Comparison of ENCODE assay signal across 17 cellular contexts in genomic region chr2:234138836-234139235, GRCh38.
DNase-seq lines count a peak whose midpoint lies in the region; ATAC-seq lines count a peak whose summit lies in the region.
"Had no signal": no experiment of that assay in that cellular context is flagged by ENCODE, and none has a peak within 500 bp of the region (broad histone marks: within the 10 kb centered on the region; RNA-seq: fewer than 3 reads in every experiment).

No MANE protein-coding gene starts in this region.

- no peak overlapping the region for H3K4me2 ChIP-seq in trophoblast cell (ENCODE audit: low read length)
- H3K4me2 ChIP-seq: A549 had no signal

- H3K4me1 ChIP-seq in trophoblast cell (ENCODE audit: control insufficient read depth in 1 of 2, insufficient read depth in 2 of 2, low read length in 2 of 2): peaks cover 14 to 15% of the 10 kb centered on the region in 2 experiments
- H3K4me1 ChIP-seq: HAP-1 had no signal

- POLR2A ChIA-PET in activated CD4-positive, alpha-beta memory T cell treated with anti-CD3 and anti-CD28 coated beads, Interleukin-2, amount 10 ng/mL, durations not matched to agents 7 days and 5 days (lab: Charles Lee): interaction anchor here (0.6 to 1.9 kb wide), 3 partner anchors 352 to 359 kb away, joined by 3 to 7 read pairs (median 4); partner anchors contain the start of gene ARL4C
- POLR2A ChIA-PET in activated CD4-positive, alpha-beta memory T cell treated with anti-CD3 and anti-CD28 coated beads for 36 hours (lab: Charles Lee): no interaction called here

- H2BK120ac ChIP-seq in trophoblast cell (ENCODE audit: insufficient read depth, low read length, poor library complexity): peak overlapping the region; percentile 35

- ATAC-seq in left lobe of liver: peak; percentile 44
- ATAC-seq in GM19467 (IDR thresholded peaks at IDR 0.05; ENCODE audit: unreplicated experiment): no peak
- ATAC-seq: A549; CD8-positive, alpha-beta T cell; GM12878 had no signal

- peak overlapping the region; percentile 71 for H2BK12ac ChIP-seq in trophoblast cell (ENCODE audit: low read length)

- intact Hi-C loops in activated CD4-positive, alpha-beta memory T cell treated with anti-CD3 and anti-CD28 coated beads for 36 hours (cut with micrococcal nuclease): no loop called here

- no peak overlapping the region for H3K4me3 Mint-ChIP-seq in activated CD4-positive, alpha-beta memory T cell treated with anti-CD3 and anti-CD28 coated beads, Interleukin-2, amount 10 ng/mL, durations not matched to agents 7 days and 5 days
- H3K4me3 Mint-ChIP-seq in activated CD4-positive, alpha-beta memory T cell treated with anti-CD3 and anti-CD28 coated beads for 36 hours: no peak overlapping the region
- H3K4me3 Mint-ChIP-seq: CD8-positive, alpha-beta T cell had no signal

- H3K79me2 ChIP-seq in trophoblast cell (ENCODE audit: control insufficient read depth, insufficient read depth, low read length, poor library complexity): no peaks in the 10 kb centered on the region

- H3K36me3 ChIP-seq in KOPT-K1 (ENCODE audit: insufficient read depth, low read length) (no peaks in the 10 kb centered on the region), trophoblast cell (ENCODE audit: control insufficient read depth in 1 of 2, insufficient read depth in 2 of 2, low read length in 2 of 2) (no peaks in the 10 kb centered on the region)
- H3K36me3 ChIP-seq: HAP-1 had no signal

- no peaks in the 10 kb centered on the region for H3K36me3 Mint-ChIP-seq in activated CD4-positive, alpha-beta memory T cell treated with anti-CD3 and anti-CD28 coated beads, Interleukin-2, amount 10 ng/mL, durations not matched to agents 7 days and 5 days (ENCODE audit: low read depth)
- no peaks in the 10 kb centered on the region for H3K36me3 Mint-ChIP-seq in activated CD4-positive, alpha-beta memory T cell treated with anti-CD3 and anti-CD28 coated beads for 36 hours
- H3K36me3 Mint-ChIP-seq: CD8-positive, alpha-beta T cell had no signal

- H3K27ac ChIP-seq in KOPT-K1 (ENCODE audit: low read depth, low read length, poor library complexity, severe bottlenecking) (peak overlapping the region; percentile 44), trophoblast cell (ENCODE audit: low read depth, low read length) (no peak overlapping the region)
- H3K27ac ChIP-seq: 22Rv1, GM23248 had no signal

- no peak overlapping the region for H3K4me3 ChIP-seq in trophoblast cell (ENCODE audit: low read depth, low read length)
- H3K4me3 ChIP-seq: A549, GM12878, GM23248, HAP-1 had no signal

- H4K12ac ChIP-seq in trophoblast cell (ENCODE audit: low read depth, low read length): no peak overlapping the region

- H3K9ac ChIP-seq in trophoblast cell (ENCODE audit: low read length): no peak overlapping the region
- H3K9ac ChIP-seq: GM23248 had no signal

- no peaks in the 10 kb centered on the region for H3K27me3 ChIP-seq in trophoblast cell (ENCODE audit: insufficient read depth, low read length)

- no peaks in the 10 kb centered on the region for H3K9me3 Mint-ChIP-seq in activated CD4-positive, alpha-beta memory T cell treated with anti-CD3 and anti-CD28 coated beads, Interleukin-2, amount 10 ng/mL, durations not matched to agents 7 days and 5 days
- H3K9me3 Mint-ChIP-seq in activated CD4-positive, alpha-beta memory T cell treated with anti-CD3 and anti-CD28 coated beads for 36 hours: no peaks in the 10 kb centered on the region
- H3K9me3 Mint-ChIP-seq: CD8-positive, alpha-beta T cell had no signal

- H3K4ac ChIP-seq in trophoblast cell (ENCODE audit: low read depth, low read length): no peak overlapping the region

- H3K27ac Mint-ChIP-seq in activated CD4-positive, alpha-beta memory T cell treated with anti-CD3 and anti-CD28 coated beads, Interleukin-2, amount 10 ng/mL, durations not matched to agents 7 days and 5 days: no peak overlapping the region
- H3K27ac Mint-ChIP-seq in activated CD4-positive, alpha-beta memory T cell treated with anti-CD3 and anti-CD28 coated beads for 36 hours: no peak overlapping the region
- H3K27ac Mint-ChIP-seq: CD8-positive, alpha-beta T cell had no signal

- no peak overlapping the region for H3K14ac ChIP-seq in trophoblast cell (ENCODE audit: low read length)

- no peak overlapping the region for H2AFZ ChIP-seq in trophoblast cell (ENCODE audit: insufficient read depth, low read length, poor library complexity)
- H2AFZ ChIP-seq: GM23248 had no signal

- peaks cover 2% of the 10 kb centered on the region for H3K27me3 Mint-ChIP-seq in activated CD4-positive, alpha-beta memory T cell treated with anti-CD3 and anti-CD28 coated beads, Interleukin-2, amount 10 ng/mL, durations not matched to agents 7 days and 5 days
- no peaks in the 10 kb centered on the region for H3K27me3 Mint-ChIP-seq in activated CD4-positive, alpha-beta memory T cell treated with anti-CD3 and anti-CD28 coated beads for 36 hours

- DNase-seq in activated CD4-positive, alpha-beta memory T cell treated with anti-CD3 and anti-CD28 coated beads, Interleukin-2, amount 10 ng/mL, durations not matched to agents 7 days and 5 days: peak; percentile 10
- no peak for DNase-seq in activated CD4-positive, alpha-beta memory T cell treated with anti-CD3 and anti-CD28 coated beads for 36 hours
- DNase-seq in left lobe of liver (ENCODE audit: low spot score): no peak
- DNase-seq in trophoblast cell: no peak
- no peak for DNase-seq in OCI-M2 (lab: John Stamatoyannopoulos, UW; ENCODE audit: unreplicated experiment)
- DNase-seq: AML-193; Calu3; CD8-positive, alpha-beta T cell; DMS79 treated with DMSO at 0.1 percent for 48 hours; EL; GM23248 had no signal

- no peak overlapping the region for H4K91ac ChIP-seq in trophoblast cell (ENCODE audit: low read depth, low read length)

- no peak overlapping the region for H3K18ac ChIP-seq in trophoblast cell (ENCODE audit: low read length)

- H2AK5ac ChIP-seq in trophoblast cell (ENCODE audit: low read length): no peak overlapping the region

- no CpG with 5 or more reads among the region's 9 CpGs for WGBS in trophoblast cell (ENCODE audit: extremely low coverage, insufficient coverage, insufficient read length)

- H3K9me3 ChIP-seq in KOPT-K1 (ENCODE audit: insufficient read depth, low read length, poor library complexity, severe bottlenecking): no peaks in the 10 kb centered on the region
- H3K9me3 ChIP-seq in trophoblast cell (ENCODE audit: insufficient read depth, low read depth, low read length): peaks cover 3% of the 10 kb centered on the region
- H3K9me3 ChIP-seq: HAP-1 had no signal

- peaks cover 22% of the 10 kb centered on the region for H3K4me1 Mint-ChIP-seq in activated CD4-positive, alpha-beta memory T cell treated with anti-CD3 and anti-CD28 coated beads, Interleukin-2, amount 10 ng/mL, durations not matched to agents 7 days and 5 days
- H3K4me1 Mint-ChIP-seq in activated CD4-positive, alpha-beta memory T cell treated with anti-CD3 and anti-CD28 coated beads for 36 hours (ENCODE audit: low read depth): peaks cover 22% of the 10 kb centered on the region

- no peak overlapping the region for H4K8ac ChIP-seq in trophoblast cell (ENCODE audit: low read depth, low read length)

- H3K79me1 ChIP-seq in trophoblast cell (ENCODE audit: low read length): peaks cover 11% of the 10 kb centered on the region

- CTCF ChIA-PET in activated CD4-positive, alpha-beta memory T cell treated with anti-CD3 and anti-CD28 coated beads, Interleukin-2, amount 10 ng/mL, durations not matched to agents 7 days and 5 days (lab: Charles Lee): interaction anchor here (4.0 to 5.6 kb wide), 2 partner anchors 358 to 363 kb away, joined by 50 to 77 read pairs; partner anchors contain the start of gene ARL4C
- CTCF ChIA-PET in activated CD4-positive, alpha-beta memory T cell treated with anti-CD3 and anti-CD28 coated beads for 36 hours (lab: Charles Lee): interaction anchor here (1.3 to 1.5 kb wide), 3 partner anchors 119 to 406 kb away, joined by 4 to 5 read pairs (median 4); no protein-coding TSS in a partner anchor

- no peak overlapping the region for H2BK5ac ChIP-seq in trophoblast cell (ENCODE audit: low read depth, low read length, poor library complexity)

- no peak overlapping the region for H3K23ac ChIP-seq in trophoblast cell (ENCODE audit: low read length)
